Comparison of ENCODE assay signal across 25 cellular contexts in genomic region chr9:38644601-38645000, GRCh38. TPM values are rescaled to one million over a fixed set of nuclear protein-coding genes. Genes with fewer than 3 reads are reported as not detected.
"Had no signal": no experiment of that assay in that cellular context is flagged by ENCODE, and none has a peak within 500 bp of the region (broad histone marks: within the 10 kb centered on the region; RNA-seq: fewer than 3 reads in every experiment).

No MANE protein-coding gene starts in this region.

- H3K4me3 Mint-ChIP-seq: activated B cell treated with CpG ODN at 0.5 μM for 24 hours; activated CD4-positive, alpha-beta T cell treated with anti-CD3 and anti-CD28 coated beads, Interleukin-2, amount 10 ng/mL, durations not matched to agents 24 days and 14 days; activated CD8-positive, alpha-beta memory T cell treated with anti-CD3 and anti-CD28 coated beads, Interleukin-2, amount 10 ng/mL, durations not matched to agents 7 days and 5 days; activated naive CD4-positive, alpha-beta T cell treated with anti-CD3 and anti-CD28 coated beads for 36 hours; activated naive CD8-positive, alpha-beta T cell; activated T-cell treated with anti-CD3 and anti-CD28 coated beads, Interleukin-2, amount 50 U/mL, for 4 hours; IgD-negative memory B cell; T-helper 1 cell treated with Interleukin-12 subunit alpha and Interleukin-12 subunit beta and Interleukin-4 antibody, amounts not matched to agents 30 μg/mL and 1 μg/mL, for 36 hours had no signal

- H3K4me1 Mint-ChIP-seq: activated B cell treated with CpG ODN at 0.5 μM for 24 hours; activated CD4-positive, alpha-beta T cell treated with anti-CD3 and anti-CD28 coated beads, Interleukin-2, amount 10 ng/mL, durations not matched to agents 24 days and 14 days; activated CD8-positive, alpha-beta memory T cell treated with anti-CD3 and anti-CD28 coated beads, Interleukin-2, amount 10 ng/mL, durations not matched to agents 7 days and 5 days; IgD-negative memory B cell had no signal

- H3K36me3 Mint-ChIP-seq: activated CD8-positive, alpha-beta memory T cell treated with anti-CD3 and anti-CD28 coated beads, Interleukin-2, amount 10 ng/mL, durations not matched to agents 7 days and 5 days; activated naive CD8-positive, alpha-beta T cell; IgD-negative memory B cell had no signal

- H3K27me3 ChIP-seq: SJSA1 had no signal

- H3K9me3 ChIP-seq: SJSA1 had no signal

- DNase-seq: activated B cell treated with CpG ODN at 0.5 μM for 24 hours; activated CD4-positive, alpha-beta T cell treated with anti-CD3 and anti-CD28 coated beads for 1 hour; activated CD4-positive, alpha-beta T cell treated with anti-CD3 and anti-CD28 coated beads, Interleukin-2, amount 10 ng/mL, durations not matched to agents 24 days and 14 days; activated CD4-positive, alpha-beta T cell treated with anti-CD3 and anti-CD28 coated beads, Interleukin-2, amount 50 U/mL, for 48 hours; activated CD8-positive, alpha-beta memory T cell treated with anti-CD3 and anti-CD28 coated beads, Interleukin-2, amount 10 ng/mL, durations not matched to agents 7 days and 5 days; activated gamma-delta T cell; activated naive CD4-positive, alpha-beta T cell treated with anti-CD3 and anti-CD28 coated beads for 36 hours; activated T-cell treated with anti-CD3 and anti-CD28 coated beads, Interleukin-2, amount 50 U/mL, for 4 hours; anterior cingulate cortex; KG1; NCI-H1048; NCI-H1930; NCI-H2171; NCI-H345; NCI-H510A; NCI-H526 treated with DMSO at 0.1 percent for 48 hours; NCI-H82; OCI-M1; SHP77; T-helper 9 cell had no signal

- H3K27ac Mint-ChIP-seq: activated B cell treated with CpG ODN at 0.5 μM for 24 hours; activated CD4-positive, alpha-beta T cell treated with anti-CD3 and anti-CD28 coated beads, Interleukin-2, amount 10 ng/mL, durations not matched to agents 24 days and 14 days; activated CD8-positive, alpha-beta memory T cell treated with anti-CD3 and anti-CD28 coated beads, Interleukin-2, amount 10 ng/mL, durations not matched to agents 7 days and 5 days; activated naive CD4-positive, alpha-beta T cell treated with anti-CD3 and anti-CD28 coated beads for 36 hours; activated naive CD8-positive, alpha-beta T cell; IgD-negative memory B cell; T-helper 1 cell treated with Interleukin-12 subunit alpha and Interleukin-12 subunit beta and Interleukin-4 antibody, amounts not matched to agents 30 μg/mL and 1 μg/mL, for 36 hours had no signal

- H3K4me1 ChIP-seq: SJSA1 had no signal

- H3K27ac ChIP-seq: SJSA1 had no signal

- H3K4me3 ChIP-seq: SJSA1 had no signal

- ATAC-seq: activated CD8-positive, alpha-beta memory T cell treated with anti-CD3 and anti-CD28 coated beads, Interleukin-2, amount 10 ng/mL, durations not matched to agents 7 days and 5 days; activated T-cell treated with anti-CD3 and anti-CD28 coated beads, Interleukin-2, amount 50 U/mL, for 4 hours had no signal

- H3K27me3 Mint-ChIP-seq: activated CD4-positive, alpha-beta T cell treated with anti-CD3 and anti-CD28 coated beads, Interleukin-2, amount 10 ng/mL, durations not matched to agents 24 days and 14 days had no signal

- H3K36me3 ChIP-seq: SJSA1 had no signal

RNA-seq across cellular contexts. Expression of gene ANKRD18A, which starts 24.2 kb away (rescaled TPM):
- total RNA-seq: activated B cell treated with CpG ODN at 0.5 μM for 24 hours, M059J, SJSA1 had no signal
- polyA plus RNA-seq: IgD-negative memory B cell had no signal
